Comparison of ENCODE assay signal across 12 cellular contexts in the genomic region with DNA sequence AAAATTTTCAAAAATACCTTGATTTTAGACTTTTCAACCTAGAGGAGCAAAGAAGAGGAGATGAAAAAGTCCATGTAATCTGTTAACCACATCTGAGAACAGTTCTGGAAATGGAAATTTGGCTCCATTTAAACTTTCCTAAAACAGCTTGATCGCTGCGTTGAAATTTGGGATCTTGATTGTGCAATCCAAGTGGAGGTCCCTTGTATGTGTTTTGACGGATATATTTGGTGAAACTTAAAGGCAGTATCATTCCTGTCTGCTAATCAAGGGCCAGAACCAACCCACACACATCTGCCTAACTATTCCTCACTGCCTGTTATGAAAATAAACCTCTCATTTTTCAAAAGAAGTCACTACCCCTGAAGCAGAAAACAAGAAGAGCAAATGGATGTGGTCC. TPM values are rescaled to one million over a fixed set of nuclear protein-coding genes. Genes with fewer than 3 reads are reported as not detected.
DNase-seq lines count a peak whose midpoint lies in the region; ATAC-seq and TF ChIP-seq lines count a peak whose summit lies in the region.
"Had no signal": no experiment of that assay in that cellular context is flagged by ENCODE, and none has a peak within 500 bp of the region (broad histone marks: within the 10 kb centered on the region; RNA-seq: fewer than 3 reads in every experiment).

No MANE protein-coding gene starts in this region.

- TF ChIP-seq EP300 in stomach (IDR thresholded peaks at IDR 0.05) = no peak

- no peak overlapping the region for H3K27ac Mint-ChIP-seq in T-helper 17 cell
- H3K27ac Mint-ChIP-seq: activated naive CD4-positive, alpha-beta T cell treated with anti-CD3 and anti-CD28 coated beads, Interleukin-2, amount 50 U/mL, for 24 hours had no signal

- peaks cover 48% of the 10 kb centered on the region for H3F3A ChIP-seq in GM23248 (ENCODE audit: insufficient read depth)

- no peak for DNase-seq in HCT116 (ENCODE audit: low read depth, low spot score)
- DNase-seq in body of pancreas = no peak
- DNase-seq in inferior parietal cortex (ENCODE audit: extremely low spot score) = peak; percentile 62
- DNase-seq in stomach = no peak
- no peak for DNase-seq in GM23248
- DNase-seq in NCI-H2107 (lab: John Stamatoyannopoulos, UW) = no peak
- no peak for DNase-seq in T-helper 17 cell
- no peak for DNase-seq in NCI-H1092 treated with DMSO at 0.1 percent for 48 hours (lab: John Stamatoyannopoulos, UW)
- DNase-seq: activated CD8-positive, alpha-beta memory T cell treated with anti-CD3 and anti-CD28 coated beads, Interleukin-2, amount 50 U/mL, for 4 hours; DMS79 had no signal

- H3K27me3 Mint-ChIP-seq in T-helper 17 cell = peaks cover 7% of the 10 kb centered on the region
- H3K27me3 Mint-ChIP-seq: activated naive CD4-positive, alpha-beta T cell treated with anti-CD3 and anti-CD28 coated beads, Interleukin-2, amount 50 U/mL, for 24 hours had no signal

- H3K4me2 ChIP-seq in HCT116 (ENCODE audit: low read length) (peak overlapping the region; percentile 44), GM23248 (ENCODE audit: unreplicated experiment) (no peak overlapping the region)
- H3K4me2 ChIP-seq: BLaER1 had no signal

- H2AFZ ChIP-seq in HCT116 (ENCODE audit: low read depth, low read length, poor library complexity, severe bottlenecking) (no peak overlapping the region), GM23248 (no peak overlapping the region)

- TF ChIP-seq RAD21 in HCT116 (IDR thresholded peaks at IDR 0.05; ENCODE audit: low read depth) = no peak

- no peak for ATAC-seq in HCT116
- no peak for ATAC-seq in body of pancreas
- ATAC-seq in T-helper 17 cell = no peak

- H3K9me3 ChIP-seq in HCT116 (ENCODE audit: control insufficient read depth in 1 of 2, insufficient read depth in 1 of 2, low read depth in 1 of 2, low read length in 2 of 2) (no peaks in the 10 kb centered on the region), body of pancreas (no peaks in the 10 kb centered on the region), stomach (no peaks in the 10 kb centered on the region), GM23248 (ENCODE audit: low read depth) (no peaks in the 10 kb centered on the region), T-helper 17 cell (ENCODE audit: control insufficient read depth, low read length, poor library complexity, severe bottlenecking) (no peaks in the 10 kb centered on the region)
- H3K9me3 ChIP-seq: BLaER1 had no signal

- peak overlapping the region; percentile 28; the same call in 1 of the 2 replicates for H3K27ac ChIP-seq in HCT116 (ENCODE audit: low read depth, low read length)
- H3K27ac ChIP-seq in body of pancreas = peak overlapping the region in 3 of 4 donors; percentile 39 to 70 (median 61)
- H3K27ac ChIP-seq in stomach = peak overlapping the region in 4 of 5 donors; percentile 9 to 42 (median 32)
- H3K27ac ChIP-seq in GM23248 = no peak overlapping the region
- H3K27ac ChIP-seq: BLaER1 had no signal

- H3K36me3 ChIP-seq in HCT116 (ENCODE audit: control insufficient read depth in 1 of 2, insufficient read depth in 2 of 2, low read length in 2 of 2) (no peaks in the 10 kb centered on the region), body of pancreas (replicated peaks in 1 of 2; ENCODE audit: insufficient read depth in 1 of 2, low read depth in 2 of 2) (no peaks in the 10 kb centered on the region), stomach (no peaks in the 10 kb centered on the region), GM23248 (ENCODE audit: low read depth) (no peaks in the 10 kb centered on the region)
- H3K36me3 ChIP-seq: BLaER1 had no signal

- peaks cover 52% of the 10 kb centered on the region for H3K79me2 ChIP-seq in HCT116 (ENCODE audit: insufficient read depth, low read length)
- peaks cover 92% of the 10 kb centered on the region for H3K79me2 ChIP-seq in GM23248 (ENCODE audit: insufficient read depth)

- H3K4me1 Mint-ChIP-seq in T-helper 17 cell = no peaks in the 10 kb centered on the region
- H3K4me1 Mint-ChIP-seq: activated naive CD4-positive, alpha-beta T cell treated with anti-CD3 and anti-CD28 coated beads, Interleukin-2, amount 50 U/mL, for 24 hours had no signal

- H3K36me3 Mint-ChIP-seq in T-helper 17 cell (ENCODE audit: low read depth) = no peaks in the 10 kb centered on the region
- H3K36me3 Mint-ChIP-seq: activated naive CD4-positive, alpha-beta T cell treated with anti-CD3 and anti-CD28 coated beads, Interleukin-2, amount 50 U/mL, for 24 hours had no signal

- H3K4me3 Mint-ChIP-seq in T-helper 17 cell = no peak overlapping the region
- H3K4me3 Mint-ChIP-seq: activated naive CD4-positive, alpha-beta T cell treated with anti-CD3 and anti-CD28 coated beads, Interleukin-2, amount 50 U/mL, for 24 hours had no signal

- H3K9ac ChIP-seq in HCT116 (ENCODE audit: low read length) = no peak overlapping the region
- H3K9ac ChIP-seq in GM23248 = no peak overlapping the region
- H3K9ac ChIP-seq: BLaER1 had no signal

- H4K20me1 ChIP-seq in HCT116 (ENCODE audit: insufficient read depth) (no peaks in the 10 kb centered on the region; the same call in 1 of the 2 replicates), GM23248 (ENCODE audit: insufficient read depth) (no peaks in the 10 kb centered on the region)
- H4K20me1 ChIP-seq: BLaER1 had no signal

- BruUV-seq in HCT116 (replicated peaks; lab: Mats Ljungman, UMichigan) = no TSS peak

- intact Hi-C loops in HCT116 (cut with micrococcal nuclease) (no loop called here), body of pancreas (cut with DNase I) (no loop called here), stomach (cut with DNase I; ENCODE audit: low total_unique reads) (no loop called here)

- H3K27me3 ChIP-seq in HCT116 (ENCODE audit: insufficient read depth, low read length) (no peaks in the 10 kb centered on the region), body of pancreas (no peaks in the 10 kb centered on the region), stomach (no peaks in the 10 kb centered on the region), GM23248 (replicated peaks; ENCODE audit: insufficient read depth) (no peaks in the 10 kb centered on the region)
- H3K27me3 ChIP-seq: BLaER1 had no signal

- TF ChIP-seq POLR2A in HCT116 (IDR thresholded peaks at IDR 0.05; ENCODE audit: borderline replicate concordance, extremely low read depth, insufficient read depth, insufficient read length) (no peak), body of pancreas (IDR thresholded peaks at IDR 0.05) (no peak), stomach (IDR thresholded peaks at IDR 0.05) (no peak)

- CTCF ChIA-PET in HCT116 (lab: Charles Lee) = no interaction called here

- 72 to 80% methylated on average over 3 of the region's 3 CpGs for WGBS in body of pancreas, 2 donors
- WGBS in stomach, 5 donors = 63 to 85% (median 68%) methylated on average over 3 of the region's 3 CpGs
- WGBS in GM23248 (ENCODE audit: low coverage in 1 of 2, low lambda C conversion rate in 2 of 2, missing lambda C conversion rate in 2 of 2), 2 experiments = 99% methylated on average over 3 of the region's 3 CpGs

- H3K4me1 ChIP-seq in HCT116 (ENCODE audit: control insufficient read depth in 1 of 2, insufficient read depth in 2 of 2, low read length in 2 of 2) (peaks cover 23 to 38% of the 10 kb centered on the region in 2 experiments), body of pancreas (peaks cover 27% of the 10 kb centered on the region), stomach (peaks cover 11 to 59% (median 36%) of the 10 kb centered on the region in 4 donors), GM23248 (ENCODE audit: insufficient read depth) (peaks cover 54% of the 10 kb centered on the region)

- H3K4me3 ChIP-seq in HCT116 (replicated peaks in 1 of 2; ENCODE audit: low read depth in 1 of 2, low read length in 2 of 2) = no peak overlapping the region
- H3K4me3 ChIP-seq in body of pancreas = no peak overlapping the region
- H3K4me3 ChIP-seq in stomach = no peak overlapping the region
- no peak overlapping the region for H3K4me3 ChIP-seq in GM23248
- H3K4me3 ChIP-seq: BLaER1 had no signal

- TF ChIP-seq CTCF in HCT116 (IDR thresholded peaks at IDR 0.05 in 2 of 3, conservative IDR thresholded peaks at IDR 0.05 in 1 of 3; ENCODE audit: borderline replicate concordance in 1 of 3, insufficient read depth in 1 of 3, low read depth in 2 of 3, low read length in 2 of 3) (no peak), body of pancreas (IDR thresholded peaks at IDR 0.05) (no peak), stomach (IDR thresholded peaks at IDR 0.05) (no peak)

- H3K9me2 ChIP-seq in HCT116 (ENCODE audit: insufficient read depth) (no peaks in the 10 kb centered on the region), GM23248 (ENCODE audit: insufficient read depth) (no peaks in the 10 kb centered on the region)

- RAD21 ChIA-PET in HCT116 (lab: Charles Lee; ENCODE audit: low non-redundant PET in 1 of 2, low total read pairs in 2 of 2, uncharacterized antibody in 2 of 2, unreplicated experiment in 2 of 2) = no interaction called here

- in situ Hi-C loops in GM23248 (cut with MboI) = no loop called here

- POLR2A ChIA-PET in HCT116 (lab: Charles Lee) = no interaction called here

TF ChIP-seq in HCT116, 20 proteins besides CTCF, POLR2A, EP300 and RAD21:
- TF ChIP-seq CEBPB (IDR thresholded peaks at IDR 0.05; ENCODE audit: low read depth) (0 out of 2 replicates have a peak, but pooled peaks have one; percentile 16), SP1 (IDR thresholded peaks at IDR 0.05; ENCODE audit: low read depth) (no peak)

RNA-seq across cellular contexts. Expression of gene SPATS2L, which starts 46.6 kb away (rescaled TPM):
- 87.1 TPM for total RNA-seq in HCT116 (2021; ENCODE audit: unreplicated experiment)
- polyA plus RNA-seq in HCT116 (2012) = 48.4 and 65.7 TPM in 2 replicates
- 10 to 100 TPM; 39.2 to 49.8 TPM for total RNA-seq in body of pancreas
- 100 to 1,000 TPM in 2 of 5 donors, 10 to 100 TPM in 3; 36.8 to 245 (median 99.3) TPM for total RNA-seq in stomach
- polyA plus RNA-seq in stomach = 100 to 1,000 TPM in 1 of 3 donors, 10 to 100 TPM in 2; 41.3 to 116 (median 59.1) TPM
- total RNA-seq in GM23248 (2014; rRNA removed; shearing (Covaris generic)) = 103 and 128 TPM in 2 replicates
- 78.3 and 116 TPM in 2 replicates for polyA plus RNA-seq in GM23248 (2016; fragmentation: Nextera tagmentation; extraction: Ambion mirVana)
- total RNA-seq in T-helper 17 cell = 1 to 10 TPM; 3.1 to 7.0 TPM

Comparison
In these comparisons a context has a peak if more than half of its experiments do, and no peak if none do; other contexts are left out.
1. RNA of gene SPATS2L, which starts 46.6 kb away (total RNA-seq): 103 to 128 TPM in GM23248, 36.8 to 245 TPM in stomach, 87.1 TPM in HCT116 (single experiment) and 39.2 to 49.8 TPM in body of pancreas; 3.1 to 7.0 TPM in T-helper 17 cell; every median in the first group is over 4 times any median in the second.